ENCODE assay signal across 8 cellular contexts in genomic region chr2:231662811-231663457, GRCh38. TPM values are rescaled to one million over a fixed set of nuclear protein-coding genes. Genes with fewer than 3 reads are reported as not detected.
DNase-seq lines count a peak whose midpoint lies in the region; ATAC-seq and TF ChIP-seq lines count a peak whose summit lies in the region.

No MANE protein-coding gene starts in this region.

- TF ChIP-seq POLR2A in NB4 (IDR thresholded peaks at IDR 0.05; ENCODE audit: extremely low read depth, insufficient read length): no peak

- H3K9me3 Mint-ChIP-seq in CD4-positive, alpha-beta T cell: no peaks in the 10 kb centered on the region
- H3K9me3 Mint-ChIP-seq in endothelial cell (ENCODE audit: unreplicated experiment) (no peaks in the 10 kb centered on the region), osteocyte (ENCODE audit: unreplicated experiment) (no peaks in the 10 kb centered on the region)

- ATAC-seq in CD4-positive, alpha-beta T cell (ENCODE audit: poor library complexity): no peak
- ATAC-seq in GM19351 (IDR thresholded peaks at IDR 0.05; ENCODE audit: unreplicated experiment): no peak
- no peak for ATAC-seq in foreskin keratinocyte
- no peak for ATAC-seq in GM21529 (IDR thresholded peaks at IDR 0.05; ENCODE audit: unreplicated experiment)

- peak overlapping the region; percentile 96 for H3K27ac ChIP-seq in CD4-positive, alpha-beta T cell (ENCODE audit: low read depth, low read length)
- H3K27ac ChIP-seq in foreskin keratinocyte: no peak overlapping the region

- intact Hi-C loops in CD4-positive, alpha-beta T cell (cut with DNase I, micrococcal nuclease): loop anchor here (1.0 to 10.0 kb wide), 10 partner anchors 14 to 608 kb away; partner anchors contain the start of genes NCL (in 1 of the 2), PDE6D (in 1 of the 2), PSMD1 (in 1 of the 2) and PTMA (in 1 of the 2)

- H3K27me3 Mint-ChIP-seq in CD4-positive, alpha-beta T cell: no peaks in the 10 kb centered on the region
- H3K27me3 Mint-ChIP-seq in endothelial cell (ENCODE audit: unreplicated experiment) (peaks cover 13% of the 10 kb centered on the region), osteocyte (ENCODE audit: unreplicated experiment) (no peaks in the 10 kb centered on the region)

- DNase-seq in CD4-positive, alpha-beta T cell: no peak
- no peak for DNase-seq in NB4 (ENCODE audit: low read depth)
- DNase-seq in endothelial cell (ENCODE audit: low spot score): no peak
- no peak for DNase-seq in osteocyte (ENCODE audit: extremely low spot score, unreplicated experiment)
- DNase-seq in AG08395 (ENCODE audit: low spot score): no peak
- no peak for DNase-seq in foreskin keratinocyte

- POLR2A ChIA-PET in CD4-positive, alpha-beta T cell (lab: Charles Lee): interaction anchor here (0.6 to 4.9 kb wide), 13 partner anchors 12 to 888 kb away, joined by 3 to 245 read pairs (median 6); partner anchors contain the start of genes NCL and PTMA

- peaks cover 17% of the 10 kb centered on the region for H3K4me1 Mint-ChIP-seq in CD4-positive, alpha-beta T cell (ENCODE audit: low read depth)
- H3K4me1 Mint-ChIP-seq in endothelial cell (ENCODE audit: unreplicated experiment): peaks cover 13% of the 10 kb centered on the region
- H3K4me1 Mint-ChIP-seq in osteocyte (ENCODE audit: unreplicated experiment): peaks cover 33% of the 10 kb centered on the region

- CTCF ChIA-PET in CD4-positive, alpha-beta T cell (lab: Charles Lee): interaction anchor here (1.0 to 4.4 kb wide), 3 partner anchors 12 to 44 kb away, joined by 3 to 38 read pairs (median 4); no protein-coding TSS in a partner anchor

- no peaks in the 10 kb centered on the region for H3K36me3 Mint-ChIP-seq in CD4-positive, alpha-beta T cell (ENCODE audit: low read depth)
- H3K36me3 Mint-ChIP-seq in endothelial cell (ENCODE audit: low read depth, unreplicated experiment): peaks cover 11% of the 10 kb centered on the region
- no peaks in the 10 kb centered on the region for H3K36me3 Mint-ChIP-seq in osteocyte (ENCODE audit: unreplicated experiment)

- H3K9me3 ChIP-seq in CD4-positive, alpha-beta T cell (ENCODE audit: control insufficient read depth, low read length): no peaks in the 10 kb centered on the region

- peaks cover 13% of the 10 kb centered on the region for H3K4me1 ChIP-seq in foreskin keratinocyte

- no peak for TF ChIP-seq CTCF in CD4-positive, alpha-beta T cell (IDR thresholded peaks at IDR 0.05)
- TF ChIP-seq CTCF in NB4 (IDR thresholded peaks at IDR 0.05; ENCODE audit: low read depth, low read length): no peak
- no peak for TF ChIP-seq CTCF in endothelial cell (IDR thresholded peaks at IDR 0.05; ENCODE audit: unreplicated experiment)
- TF ChIP-seq CTCF in osteocyte (IDR thresholded peaks at IDR 0.05): no peak
- no peak for TF ChIP-seq CTCF in foreskin keratinocyte (conservative IDR thresholded peaks at IDR 0.05)

- peak overlapping the region; percentile 47 for H3K4me3 ChIP-seq in NB4 (ENCODE audit: low read depth, low read length)

- H3K27me3 ChIP-seq in CD4-positive, alpha-beta T cell (ENCODE audit: control insufficient read depth, insufficient read depth, low read length): no peaks in the 10 kb centered on the region
- no peaks in the 10 kb centered on the region for H3K27me3 ChIP-seq in foreskin keratinocyte

- H3K4me3 Mint-ChIP-seq in CD4-positive, alpha-beta T cell: peak overlapping the region; percentile 14
- H3K4me3 Mint-ChIP-seq in endothelial cell (ENCODE audit: unreplicated experiment): peak overlapping the region; percentile 60
- H3K4me3 Mint-ChIP-seq in osteocyte (ENCODE audit: unreplicated experiment): no peak overlapping the region

- H3K27ac Mint-ChIP-seq in CD4-positive, alpha-beta T cell: peak overlapping the region; percentile 94
- H3K27ac Mint-ChIP-seq in endothelial cell (ENCODE audit: unreplicated experiment) (peak overlapping the region; percentile 77), osteocyte (ENCODE audit: unreplicated experiment) (peak overlapping the region; percentile 8)

RNA-seq across cellular contexts. Expression of gene PTMA, which starts 45.4 kb away (rescaled TPM):
- total RNA-seq in CD4-positive, alpha-beta T cell: 1,000 to 10,000 TPM; 1,546 to 1,586 TPM
- total RNA-seq in endothelial cell (ENCODE audit: unreplicated experiment) (592 TPM), osteocyte (709 and 776 TPM in 2 replicates), foreskin keratinocyte (1,605 and 1,879 TPM in 2 replicates)
- polyA plus RNA-seq in foreskin keratinocyte: 1,580 and 1,921 TPM in 2 replicates

Comparison
In these comparisons a context has a peak if more than half of its experiments do, and no peak if none do; other contexts are left out.
1. H3K27ac Mint-ChIP-seq: peak in every context shown above with its lines; median percentile 94 in CD4-positive, alpha-beta T cell; 77 in endothelial cell; 8 in osteocyte.